In the genomic region with DNA sequence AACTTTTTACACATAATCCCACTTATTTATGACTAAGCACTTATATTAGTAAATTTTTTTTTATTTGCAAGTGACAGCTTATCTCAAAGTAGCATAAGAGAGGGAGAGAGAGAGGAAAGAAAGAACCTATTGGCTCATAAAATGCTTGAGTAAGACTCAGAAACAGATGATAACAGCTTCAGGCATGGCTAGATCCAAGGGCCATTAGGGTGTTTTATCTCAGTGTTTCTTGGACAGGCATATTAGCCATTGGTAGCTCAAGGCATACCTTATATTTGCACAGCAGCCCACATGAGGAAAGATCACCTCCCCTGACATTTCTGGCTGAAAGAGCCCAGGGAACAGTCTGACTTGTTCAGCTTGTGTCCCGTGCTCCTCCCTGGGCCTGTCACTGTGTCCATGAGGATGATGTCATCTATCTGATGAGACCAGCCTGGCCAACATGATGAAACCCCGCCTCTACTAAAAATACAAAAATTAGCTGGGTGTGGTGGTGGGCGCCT, we compare ENCODE assay signal across 1 cellular context.
TF ChIP-seq lines count a peak whose summit lies in the region.

No MANE protein-coding gene starts in this region.

TF ChIP-seq in K562, 482 proteins besides CTCF, POLR2A, EP300 and RAD21 (continued from another document and continues in another):
- TF ChIP-seq, protein P1, sequence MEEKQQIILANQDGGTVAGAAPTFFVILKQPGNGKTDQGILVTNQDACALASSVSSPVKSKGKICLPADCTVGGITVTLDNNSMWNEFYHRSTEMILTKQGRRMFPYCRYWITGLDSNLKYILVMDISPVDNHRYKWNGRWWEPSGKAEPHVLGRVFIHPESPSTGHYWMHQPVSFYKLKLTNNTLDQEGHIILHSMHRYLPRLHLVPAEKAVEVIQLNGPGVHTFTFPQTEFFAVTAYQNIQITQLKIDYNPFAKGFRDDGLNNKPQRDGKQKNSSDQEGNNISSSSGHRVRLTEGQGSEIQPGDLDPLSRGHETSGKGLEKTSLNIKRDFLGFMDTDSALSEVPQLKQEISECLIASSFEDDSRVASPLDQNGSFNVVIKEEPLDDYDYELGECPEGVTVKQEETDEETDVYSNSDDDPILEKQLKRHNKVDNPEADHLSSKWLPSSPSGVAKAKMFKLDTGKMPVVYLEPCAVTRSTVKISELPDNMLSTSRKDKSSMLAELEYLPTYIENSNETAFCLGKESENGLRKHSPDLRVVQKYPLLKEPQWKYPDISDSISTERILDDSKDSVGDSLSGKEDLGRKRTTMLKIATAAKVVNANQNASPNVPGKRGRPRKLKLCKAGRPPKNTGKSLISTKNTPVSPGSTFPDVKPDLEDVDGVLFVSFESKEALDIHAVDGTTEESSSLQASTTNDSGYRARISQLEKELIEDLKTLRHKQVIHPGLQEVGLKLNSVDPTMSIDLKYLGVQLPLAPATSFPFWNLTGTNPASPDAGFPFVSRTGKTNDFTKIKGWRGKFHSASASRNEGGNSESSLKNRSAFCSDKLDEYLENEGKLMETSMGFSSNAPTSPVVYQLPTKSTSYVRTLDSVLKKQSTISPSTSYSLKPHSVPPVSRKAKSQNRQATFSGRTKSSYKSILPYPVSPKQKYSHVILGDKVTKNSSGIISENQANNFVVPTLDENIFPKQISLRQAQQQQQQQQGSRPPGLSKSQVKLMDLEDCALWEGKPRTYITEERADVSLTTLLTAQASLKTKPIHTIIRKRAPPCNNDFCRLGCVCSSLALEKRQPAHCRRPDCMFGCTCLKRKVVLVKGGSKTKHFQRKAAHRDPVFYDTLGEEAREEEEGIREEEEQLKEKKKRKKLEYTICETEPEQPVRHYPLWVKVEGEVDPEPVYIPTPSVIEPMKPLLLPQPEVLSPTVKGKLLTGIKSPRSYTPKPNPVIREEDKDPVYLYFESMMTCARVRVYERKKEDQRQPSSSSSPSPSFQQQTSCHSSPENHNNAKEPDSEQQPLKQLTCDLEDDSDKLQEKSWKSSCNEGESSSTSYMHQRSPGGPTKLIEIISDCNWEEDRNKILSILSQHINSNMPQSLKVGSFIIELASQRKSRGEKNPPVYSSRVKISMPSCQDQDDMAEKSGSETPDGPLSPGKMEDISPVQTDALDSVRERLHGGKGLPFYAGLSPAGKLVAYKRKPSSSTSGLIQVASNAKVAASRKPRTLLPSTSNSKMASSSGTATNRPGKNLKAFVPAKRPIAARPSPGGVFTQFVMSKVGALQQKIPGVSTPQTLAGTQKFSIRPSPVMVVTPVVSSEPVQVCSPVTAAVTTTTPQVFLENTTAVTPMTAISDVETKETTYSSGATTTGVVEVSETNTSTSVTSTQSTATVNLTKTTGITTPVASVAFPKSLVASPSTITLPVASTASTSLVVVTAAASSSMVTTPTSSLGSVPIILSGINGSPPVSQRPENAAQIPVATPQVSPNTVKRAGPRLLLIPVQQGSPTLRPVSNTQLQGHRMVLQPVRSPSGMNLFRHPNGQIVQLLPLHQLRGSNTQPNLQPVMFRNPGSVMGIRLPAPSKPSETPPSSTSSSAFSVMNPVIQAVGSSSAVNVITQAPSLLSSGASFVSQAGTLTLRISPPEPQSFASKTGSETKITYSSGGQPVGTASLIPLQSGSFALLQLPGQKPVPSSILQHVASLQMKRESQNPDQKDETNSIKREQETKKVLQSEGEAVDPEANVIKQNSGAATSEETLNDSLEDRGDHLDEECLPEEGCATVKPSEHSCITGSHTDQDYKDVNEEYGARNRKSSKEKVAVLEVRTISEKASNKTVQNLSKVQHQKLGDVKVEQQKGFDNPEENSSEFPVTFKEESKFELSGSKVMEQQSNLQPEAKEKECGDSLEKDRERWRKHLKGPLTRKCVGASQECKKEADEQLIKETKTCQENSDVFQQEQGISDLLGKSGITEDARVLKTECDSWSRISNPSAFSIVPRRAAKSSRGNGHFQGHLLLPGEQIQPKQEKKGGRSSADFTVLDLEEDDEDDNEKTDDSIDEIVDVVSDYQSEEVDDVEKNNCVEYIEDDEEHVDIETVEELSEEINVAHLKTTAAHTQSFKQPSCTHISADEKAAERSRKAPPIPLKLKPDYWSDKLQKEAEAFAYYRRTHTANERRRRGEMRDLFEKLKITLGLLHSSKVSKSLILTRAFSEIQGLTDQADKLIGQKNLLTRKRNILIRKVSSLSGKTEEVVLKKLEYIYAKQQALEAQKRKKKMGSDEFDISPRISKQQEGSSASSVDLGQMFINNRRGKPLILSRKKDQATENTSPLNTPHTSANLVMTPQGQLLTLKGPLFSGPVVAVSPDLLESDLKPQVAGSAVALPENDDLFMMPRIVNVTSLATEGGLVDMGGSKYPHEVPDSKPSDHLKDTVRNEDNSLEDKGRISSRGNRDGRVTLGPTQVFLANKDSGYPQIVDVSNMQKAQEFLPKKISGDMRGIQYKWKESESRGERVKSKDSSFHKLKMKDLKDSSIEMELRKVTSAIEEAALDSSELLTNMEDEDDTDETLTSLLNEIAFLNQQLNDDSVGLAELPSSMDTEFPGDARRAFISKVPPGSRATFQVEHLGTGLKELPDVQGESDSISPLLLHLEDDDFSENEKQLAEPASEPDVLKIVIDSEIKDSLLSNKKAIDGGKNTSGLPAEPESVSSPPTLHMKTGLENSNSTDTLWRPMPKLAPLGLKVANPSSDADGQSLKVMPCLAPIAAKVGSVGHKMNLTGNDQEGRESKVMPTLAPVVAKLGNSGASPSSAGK (IDR thresholded peaks at IDR 0.05) = peak; percentile 37; the same call in 1 of the 2 replicates
- TF ChIP-seq FIP1L1 (IDR thresholded peaks at IDR 0.05; ENCODE audit: low read depth, low read length, poor library complexity, severe bottlenecking) (no peak), HDAC2 (IDR thresholded peaks at IDR 0.05) (peak; percentile 30; the same call in 1 of the 2 replicates), SETDB1 (IDR thresholded peaks at IDR 0.05; ENCODE audit: low read length) (no peak), ZNF696 (CRISPR knock-in tag; conservative IDR thresholded peaks at IDR 0.05) (no peak), NRF1 (conservative IDR thresholded peaks at IDR 0.05 in 1 of 2, IDR thresholded peaks at IDR 0.05 in 1 of 2) (peak in 1 of 2 experiments; percentile 21; a peak in 1 of 4 replicates), TCF7 (IDR thresholded peaks at IDR 0.05; ENCODE audit: borderline replicate concordance) (no peak), ZSCAN32 (CRISPR knock-in tag; IDR thresholded peaks at IDR 0.05) (no peak), ZNF586 (CRISPR knock-in tag; conservative IDR thresholded peaks at IDR 0.05) (no peak), ZNF785 (CRISPR knock-in tag; IDR thresholded peaks at IDR 0.05) (no peak), ZKSCAN1 (IDR thresholded peaks at IDR 0.05; ENCODE audit: low read depth, low read length) (no peak), ZNF589 (CRISPR knock-in tag; IDR thresholded peaks at IDR 0.05; ENCODE audit: low read depth) (no peak), TCF3 (CRISPR knock-in tag; IDR thresholded peaks at IDR 0.05) (peak; percentile 13; the same call in 1 of the 2 replicates), HDAC1 (IDR thresholded peaks at IDR 0.05) (0 out of 4 replicates have a peak, but pooled peaks of 1 of the 2 experiments have one; percentile 8), CSDE1 (IDR thresholded peaks at IDR 0.05) (no peak), CAMTA2 (CRISPR knock-in tag; conservative IDR thresholded peaks at IDR 0.05) (no peak), MTA2 (IDR thresholded peaks at IDR 0.05; ENCODE audit: low read depth) (no peak), ZNF354B (CRISPR knock-in tag; IDR thresholded peaks at IDR 0.05) (no peak)
- TF ChIP-seq, protein P2, sequence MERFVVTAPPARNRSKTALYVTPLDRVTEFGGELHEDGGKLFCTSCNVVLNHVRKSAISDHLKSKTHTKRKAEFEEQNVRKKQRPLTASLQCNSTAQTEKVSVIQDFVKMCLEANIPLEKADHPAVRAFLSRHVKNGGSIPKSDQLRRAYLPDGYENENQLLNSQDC (CRISPR knock-in tag; IDR thresholded peaks at IDR 0.05) = no peak
- TF ChIP-seq, protein P3, sequence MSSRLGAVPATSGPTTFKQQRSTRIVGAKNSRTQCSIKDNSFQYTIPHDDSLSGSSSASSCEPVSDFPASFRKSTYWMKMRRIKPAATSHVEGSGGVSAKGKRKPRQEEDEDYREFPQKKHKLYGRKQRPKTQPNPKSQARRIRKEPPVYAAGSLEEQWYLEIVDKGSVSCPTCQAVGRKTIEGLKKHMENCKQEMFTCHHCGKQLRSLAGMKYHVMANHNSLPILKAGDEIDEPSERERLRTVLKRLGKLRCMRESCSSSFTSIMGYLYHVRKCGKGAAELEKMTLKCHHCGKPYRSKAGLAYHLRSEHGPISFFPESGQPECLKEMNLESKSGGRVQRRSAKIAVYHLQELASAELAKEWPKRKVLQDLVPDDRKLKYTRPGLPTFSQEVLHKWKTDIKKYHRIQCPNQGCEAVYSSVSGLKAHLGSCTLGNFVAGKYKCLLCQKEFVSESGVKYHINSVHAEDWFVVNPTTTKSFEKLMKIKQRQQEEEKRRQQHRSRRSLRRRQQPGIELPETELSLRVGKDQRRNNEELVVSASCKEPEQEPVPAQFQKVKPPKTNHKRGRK (tag; IDR thresholded peaks at IDR 0.05) = no peak
- TF ChIP-seq, protein P4, sequence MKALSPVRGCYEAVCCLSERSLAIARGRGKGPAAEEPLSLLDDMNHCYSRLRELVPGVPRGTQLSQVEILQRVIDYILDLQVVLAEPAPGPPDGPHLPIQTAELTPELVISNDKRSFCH (CRISPR knock-in tag; IDR thresholded peaks at IDR 0.05) = no peak
- TF ChIP-seq, protein P4 (tag; IDR thresholded peaks at IDR 0.05) = no peak
- TF ChIP-seq, protein P5, sequence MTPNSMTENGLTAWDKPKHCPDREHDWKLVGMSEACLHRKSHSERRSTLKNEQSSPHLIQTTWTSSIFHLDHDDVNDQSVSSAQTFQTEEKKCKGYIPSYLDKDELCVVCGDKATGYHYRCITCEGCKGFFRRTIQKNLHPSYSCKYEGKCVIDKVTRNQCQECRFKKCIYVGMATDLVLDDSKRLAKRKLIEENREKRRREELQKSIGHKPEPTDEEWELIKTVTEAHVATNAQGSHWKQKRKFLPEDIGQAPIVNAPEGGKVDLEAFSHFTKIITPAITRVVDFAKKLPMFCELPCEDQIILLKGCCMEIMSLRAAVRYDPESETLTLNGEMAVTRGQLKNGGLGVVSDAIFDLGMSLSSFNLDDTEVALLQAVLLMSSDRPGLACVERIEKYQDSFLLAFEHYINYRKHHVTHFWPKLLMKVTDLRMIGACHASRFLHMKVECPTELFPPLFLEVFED (CRISPR knock-in tag; conservative IDR thresholded peaks at IDR 0.05) = no peak
- TF ChIP-seq, protein P6, sequence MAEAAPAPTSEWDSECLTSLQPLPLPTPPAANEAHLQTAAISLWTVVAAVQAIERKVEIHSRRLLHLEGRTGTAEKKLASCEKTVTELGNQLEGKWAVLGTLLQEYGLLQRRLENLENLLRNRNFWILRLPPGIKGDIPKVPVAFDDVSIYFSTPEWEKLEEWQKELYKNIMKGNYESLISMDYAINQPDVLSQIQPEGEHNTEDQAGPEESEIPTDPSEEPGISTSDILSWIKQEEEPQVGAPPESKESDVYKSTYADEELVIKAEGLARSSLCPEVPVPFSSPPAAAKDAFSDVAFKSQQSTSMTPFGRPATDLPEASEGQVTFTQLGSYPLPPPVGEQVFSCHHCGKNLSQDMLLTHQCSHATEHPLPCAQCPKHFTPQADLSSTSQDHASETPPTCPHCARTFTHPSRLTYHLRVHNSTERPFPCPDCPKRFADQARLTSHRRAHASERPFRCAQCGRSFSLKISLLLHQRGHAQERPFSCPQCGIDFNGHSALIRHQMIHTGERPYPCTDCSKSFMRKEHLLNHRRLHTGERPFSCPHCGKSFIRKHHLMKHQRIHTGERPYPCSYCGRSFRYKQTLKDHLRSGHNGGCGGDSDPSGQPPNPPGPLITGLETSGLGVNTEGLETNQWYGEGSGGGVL (CRISPR knock-in tag; IDR thresholded peaks at IDR 0.05) = no peak
- TF ChIP-seq, protein P7, sequence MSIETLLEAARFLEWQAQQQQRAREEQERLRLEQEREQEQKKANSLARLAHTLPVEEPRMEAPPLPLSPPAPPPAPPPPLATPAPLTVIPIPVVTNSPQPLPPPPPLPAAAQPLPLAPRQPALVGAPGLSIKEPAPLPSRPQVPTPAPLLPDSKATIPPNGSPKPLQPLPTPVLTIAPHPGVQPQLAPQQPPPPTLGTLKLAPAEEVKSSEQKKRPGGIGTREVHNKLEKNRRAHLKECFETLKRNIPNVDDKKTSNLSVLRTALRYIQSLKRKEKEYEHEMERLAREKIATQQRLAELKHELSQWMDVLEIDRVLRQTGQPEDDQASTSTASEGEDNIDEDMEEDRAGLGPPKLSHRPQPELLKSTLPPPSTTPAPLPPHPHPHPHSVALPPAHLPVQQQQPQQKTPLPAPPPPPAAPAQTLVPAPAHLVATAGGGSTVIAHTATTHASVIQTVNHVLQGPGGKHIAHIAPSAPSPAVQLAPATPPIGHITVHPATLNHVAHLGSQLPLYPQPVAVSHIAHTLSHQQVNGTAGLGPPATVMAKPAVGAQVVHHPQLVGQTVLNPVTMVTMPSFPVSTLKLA (conservative IDR thresholded peaks at IDR 0.05) = no peak
- TF ChIP-seq, protein P8, sequence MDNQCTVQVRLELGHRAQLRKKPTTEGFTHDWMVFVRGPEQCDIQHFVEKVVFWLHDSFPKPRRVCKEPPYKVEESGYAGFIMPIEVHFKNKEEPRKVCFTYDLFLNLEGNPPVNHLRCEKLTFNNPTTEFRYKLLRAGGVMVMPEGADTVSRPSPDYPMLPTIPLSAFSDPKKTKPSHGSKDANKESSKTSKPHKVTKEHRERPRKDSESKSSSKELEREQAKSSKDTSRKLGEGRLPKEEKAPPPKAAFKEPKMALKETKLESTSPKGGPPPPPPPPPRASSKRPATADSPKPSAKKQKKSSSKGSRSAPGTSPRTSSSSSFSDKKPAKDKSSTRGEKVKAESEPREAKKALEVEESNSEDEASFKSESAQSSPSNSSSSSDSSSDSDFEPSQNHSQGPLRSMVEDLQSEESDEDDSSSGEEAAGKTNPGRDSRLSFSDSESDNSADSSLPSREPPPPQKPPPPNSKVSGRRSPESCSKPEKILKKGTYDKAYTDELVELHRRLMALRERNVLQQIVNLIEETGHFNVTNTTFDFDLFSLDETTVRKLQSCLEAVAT (IDR thresholded peaks at IDR 0.05) = no peak
- TF ChIP-seq, protein P9, sequence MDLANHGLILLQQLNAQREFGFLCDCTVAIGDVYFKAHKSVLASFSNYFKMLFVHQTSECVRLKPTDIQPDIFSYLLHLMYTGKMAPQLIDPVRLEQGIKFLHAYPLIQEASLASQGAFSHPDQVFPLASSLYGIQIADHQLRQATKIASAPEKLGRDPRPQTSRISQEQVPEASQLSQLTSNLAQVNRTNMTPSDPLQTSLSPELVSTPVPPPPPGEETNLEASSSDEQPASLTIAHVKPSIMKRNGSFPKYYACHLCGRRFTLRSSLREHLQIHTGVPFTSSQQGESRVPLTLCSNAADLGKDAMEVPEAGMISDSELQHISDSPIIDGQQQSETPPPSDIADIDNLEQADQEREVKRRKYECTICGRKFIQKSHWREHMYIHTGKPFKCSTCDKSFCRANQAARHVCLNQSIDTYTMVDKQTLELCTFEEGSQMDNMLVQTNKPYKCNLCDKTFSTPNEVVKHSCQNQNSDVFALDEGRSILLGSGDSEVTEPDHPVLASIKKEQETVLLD (IDR thresholded peaks at IDR 0.05) = 0 out of 2 replicates have a peak, but pooled peaks have one; percentile 27
